Comparison of ENCODE assay signal across 17 cellular contexts in the genomic region with DNA sequence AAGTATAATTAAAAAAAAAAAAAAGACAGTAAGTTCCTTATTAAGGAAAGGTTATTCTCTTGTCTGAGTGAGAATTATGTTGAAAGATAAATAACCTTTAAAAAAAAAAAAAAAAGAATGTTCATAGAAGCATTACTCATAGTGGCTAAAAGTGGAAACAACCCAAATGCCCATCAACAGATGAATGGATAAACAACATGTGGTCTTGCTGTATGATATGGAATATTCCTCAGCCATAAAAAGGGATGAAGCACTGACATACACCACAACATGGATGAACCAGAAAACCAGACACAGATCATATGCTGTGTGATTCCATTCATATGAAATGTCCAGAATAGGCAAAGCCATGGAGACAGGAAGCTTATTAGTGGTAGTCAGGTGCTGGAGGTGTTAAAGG. TPM values are rescaled to one million over a fixed set of nuclear protein-coding genes. Genes with fewer than 3 reads are reported as not detected.
"Had no signal": no experiment of that assay in that cellular context is flagged by ENCODE, and none has a peak within 500 bp of the region (broad histone marks: within the 10 kb centered on the region; RNA-seq: fewer than 3 reads in every experiment).

No MANE protein-coding gene starts in this region.

- H3K36me3 ChIP-seq: left lung, sigmoid colon, thoracic aorta, vagina had no signal

- DNase-seq: activated CD4-positive, alpha-beta T cell treated with anti-CD3 and anti-CD28 coated beads, Interleukin-2, amount 50 U/mL, for 1 hour; activated CD8-positive, alpha-beta T cell treated with anti-CD3 and anti-CD28 coated beads, Interleukin-2, amount 10 ng/mL, durations not matched to agents 7 days and 5 days; activated gamma-delta T cell treated with Interleukin-2 at 50 U/mL for 16 hours; aorta; central memory CD4-positive, alpha-beta T cell; effector memory CD4-positive, alpha-beta T cell; left lung; natural killer cell; retina; stimulated activated CD4-positive, alpha-beta T cell treated with anti-CD3 and anti-CD28 coated beads, Interleukin-4, amount 100 ng/mL, for 24 hours; stimulated activated naive CD4-positive, alpha-beta T cell treated with Interleukin-2 at 50 U/mL for 16 hours had no signal

- ATAC-seq: activated CD4-positive, CD25-positive, alpha-beta regulatory T cell treated with anti-CD3 and anti-CD28 coated beads, Interleukin-2, amount 50 U/mL, for 24 hours; activated CD8-positive, alpha-beta T cell treated with anti-CD3 and anti-CD28 coated beads, Interleukin-2, amount 10 ng/mL, durations not matched to agents 7 days and 5 days; left lung; natural killer cell had no signal

- H3K9me3 ChIP-seq: left lung, sigmoid colon, thoracic aorta, vagina had no signal

- FAIRE-seq: colon had no signal

- H3K4me3 ChIP-seq: left lung, sigmoid colon, thoracic aorta, vagina had no signal

- H3K27me3 ChIP-seq: vagina had no signal

- H3K4me1 ChIP-seq: left lung, sigmoid colon, vagina had no signal

- H3K27ac ChIP-seq: left lung, sigmoid colon, thoracic aorta, vagina, VCaP had no signal

RNA-seq across cellular contexts. Expression of a gene that starts 51.1 kb away (rescaled TPM):
- total RNA-seq: natural killer cell, vagina had no signal
- polyA plus RNA-seq: aorta had no signal
